Comparison of ENCODE assay signal across 1 cellular context in genomic region chr16:4367393-4367856, GRCh38.
TF ChIP-seq lines count a peak whose summit lies in the region.

No MANE protein-coding gene starts in this region.

TF ChIP-seq in HepG2, 621 proteins besides CTCF, POLR2A, EP300 and RAD21 (continued from another document and continues in another):
- TF ChIP-seq ZNF687 (CRISPR knock-in tag; IDR thresholded peaks at IDR 0.05) (peak; percentile 75), ZBTB3 (CRISPR knock-in tag; IDR thresholded peaks at IDR 0.05; ENCODE audit: borderline replicate concordance, low read depth) (peak; percentile 77; the same call in 1 of the 2 replicates), BORCS8-MEF2B (CRISPR knock-in tag; IDR thresholded peaks at IDR 0.05) (peak; percentile 80; the same call in 1 of the 2 replicates), KDM2A (CRISPR knock-in tag; IDR thresholded peaks at IDR 0.05; ENCODE audit: borderline replicate concordance, low read depth) (no peak), REPIN1 (CRISPR knock-in tag; IDR thresholded peaks at IDR 0.05; ENCODE audit: borderline replicate concordance, low read depth) (peak; percentile 88), NCOA2 (CRISPR knock-in tag; IDR thresholded peaks at IDR 0.05) (peak; percentile 77), ZNF230 (CRISPR knock-in tag; IDR thresholded peaks at IDR 0.05) (0 out of 2 replicates have a peak, but pooled peaks have one; percentile 44), TIGD3 (CRISPR knock-in tag; IDR thresholded peaks at IDR 0.05; ENCODE audit: borderline replicate concordance) (no peak), NFE2L2 (IDR thresholded peaks at IDR 0.05; ENCODE audit: low read length) (no peak), ADNP (CRISPR knock-in tag; IDR thresholded peaks at IDR 0.05) (peak; percentile 97; the same call in 1 of the 2 replicates), ZSCAN29 (CRISPR knock-in tag; conservative IDR thresholded peaks at IDR 0.05) (peak; percentile 55; the same call in 1 of the 2 replicates), ZNF281 (CRISPR knock-in tag; IDR thresholded peaks at IDR 0.05; ENCODE audit: borderline replicate concordance) (peak; percentile 98), NR0B2 (CRISPR knock-in tag; IDR thresholded peaks at IDR 0.05) (0 out of 2 replicates have a peak, but pooled peaks have one; percentile 46), NONO (IDR thresholded peaks at IDR 0.05) (no peak), NONO (CRISPR knock-in tag; conservative IDR thresholded peaks at IDR 0.05) (peak; percentile 88), PPARG (CRISPR knock-in tag; conservative IDR thresholded peaks at IDR 0.05) (peak; percentile 58; the same call in 1 of the 2 replicates), ELF3 (CRISPR knock-in tag; IDR thresholded peaks at IDR 0.05) (0 out of 2 replicates have a peak, but pooled peaks have one; percentile 19), ZNF574 (CRISPR knock-in tag; IDR thresholded peaks at IDR 0.05) (0 out of 2 replicates have a peak, but pooled peaks have one; percentile 45), KLF6 (CRISPR knock-in tag; IDR thresholded peaks at IDR 0.05) (no peak), ZFP91 (CRISPR knock-in tag; IDR thresholded peaks at IDR 0.05; ENCODE audit: borderline replicate concordance) (peak; percentile 75), PRMT3 (CRISPR knock-in tag; IDR thresholded peaks at IDR 0.05; ENCODE audit: borderline replicate concordance, low read depth) (no peak), GRHL1 (CRISPR knock-in tag; conservative IDR thresholded peaks at IDR 0.05) (no peak), ZNF121 (CRISPR knock-in tag; IDR thresholded peaks at IDR 0.05) (no peak), ZFYVE20 (CRISPR knock-in tag; IDR thresholded peaks at IDR 0.05; ENCODE audit: borderline replicate concordance, low read depth) (peak; percentile 60; the same call in 1 of the 2 replicates), SRSF4 (IDR thresholded peaks at IDR 0.05; ENCODE audit: low read depth, low read length, poor library complexity, severe bottlenecking) (no peak), MAX (IDR thresholded peaks at IDR 0.05) (peak; percentile 62; the same call in 1 of the 2 replicates), THRA (CRISPR knock-in tag; IDR thresholded peaks at IDR 0.05; ENCODE audit: borderline replicate concordance) (peak; percentile 97; the same call in 1 of the 2 replicates), KDM5A (IDR thresholded peaks at IDR 0.05; ENCODE audit: borderline replicate concordance, low read length) (no peak), ZMYM2 (CRISPR knock-in tag; IDR thresholded peaks at IDR 0.05) (peak; percentile 96), AKAP8 (CRISPR knock-in tag; IDR thresholded peaks at IDR 0.05) (peak; percentile 84; the same call in 1 of the 2 replicates), ZNF749 (CRISPR knock-in tag; IDR thresholded peaks at IDR 0.05; ENCODE audit: borderline replicate concordance) (no peak), ETV5 (CRISPR knock-in tag; IDR thresholded peaks at IDR 0.05; ENCODE audit: borderline replicate concordance) (peak; percentile 73; the same call in 1 of the 2 replicates), CHD2 (IDR thresholded peaks at IDR 0.05; ENCODE audit: low read depth, low read length) (peak; percentile 29; the same call in 1 of the 2 replicates), ARID3A (IDR thresholded peaks at IDR 0.05; ENCODE audit: low read depth, low read length) (peak; percentile 77), MIER3 (CRISPR knock-in tag; IDR thresholded peaks at IDR 0.05; ENCODE audit: borderline replicate concordance) (0 out of 2 replicates have a peak, but pooled peaks have one; percentile 14), HHEX (CRISPR knock-in tag; IDR thresholded peaks at IDR 0.05) (no peak), KLF12 (CRISPR knock-in tag; IDR thresholded peaks at IDR 0.05; ENCODE audit: borderline replicate concordance) (no peak)
